17 cellular contexts compared by ENCODE assay signal in genomic region chr4:35166437-35166836, GRCh38.
A peak's percentile ranks its signal among the peaks of the same experiment; 100 is the strongest.
DNase-seq lines count a peak whose midpoint lies in the region; TF ChIP-seq lines count a peak whose summit lies in the region.
"Had no signal": no experiment of that assay in that cellular context is flagged by ENCODE, and none has a peak within 500 bp of the region (broad histone marks: within the 10 kb centered on the region; RNA-seq: fewer than 3 reads in every experiment).

No MANE protein-coding gene starts in this region.

- no peak overlapping the region for H3K4me3 Mint-ChIP-seq in MCF 10A (ENCODE audit: unreplicated experiment)
- H3K4me3 Mint-ChIP-seq: CD8-positive, alpha-beta memory T cell; IgD-negative memory B cell had no signal

- H3K9me3 Mint-ChIP-seq in MCF 10A (ENCODE audit: unreplicated experiment) = no peaks in the 10 kb centered on the region

- no peaks in the 10 kb centered on the region for H3K36me3 ChIP-seq in breast epithelium
- H3K36me3 ChIP-seq: BLaER1 had no signal

- intact Hi-C loops in MCF 10A (cut with micrococcal nuclease) = no loop called here
- intact Hi-C loops in breast epithelium (cut with DNase I; ENCODE audit: low total_unique reads) = no loop called here

- no peaks in the 10 kb centered on the region for H3K27me3 ChIP-seq in breast epithelium
- H3K27me3 ChIP-seq: BLaER1 had no signal

- no peak for TF ChIP-seq CTCF in MCF 10A (IDR thresholded peaks at IDR 0.05; ENCODE audit: unreplicated experiment)
- no peak for TF ChIP-seq CTCF in breast epithelium (IDR thresholded peaks at IDR 0.05)
- TF ChIP-seq CTCF in RWPE1 (conservative IDR thresholded peaks at IDR 0.05; ENCODE audit: low read depth) = no peak
- no peak for TF ChIP-seq CTCF in epithelial cell of esophagus (IDR thresholded peaks at IDR 0.05; ENCODE audit: insufficient read depth, low read depth, low read length, missing control alignments)

- POLR2A ChIA-PET in MCF 10A (lab: Yijun Ruan, JAX) = interaction anchor here (0.8 kb wide), 1 partner anchor 9 kb away, joined by 3 read pairs; no protein-coding TSS in a partner anchor
- POLR2A ChIA-PET in RWPE1 (lab: Yijun Ruan, JAX; ENCODE audit: low non-redundant PET) = no interaction called here

- no TSS peak for BruUV-seq in MCF 10A (replicated peaks; lab: Mats Ljungman, UMichigan)

- H3K9me3 ChIP-seq in breast epithelium = no peaks in the 10 kb centered on the region
- H3K9me3 ChIP-seq: BLaER1, Caco-2 had no signal

- no peaks in the 10 kb centered on the region for H3K36me3 Mint-ChIP-seq in MCF 10A (ENCODE audit: insufficient read depth, unreplicated experiment)
- H3K36me3 Mint-ChIP-seq: CD8-positive, alpha-beta memory T cell; IgD-negative memory B cell had no signal

- H3K27ac ChIP-seq in breast epithelium = no peak overlapping the region
- no peak overlapping the region for H3K27ac ChIP-seq in RWPE1
- H3K27ac ChIP-seq: BLaER1, GM23248 had no signal

- DNase-seq in MCF 10A (ENCODE audit: unreplicated experiment) (peak; percentile 83), breast epithelium (ENCODE audit: low spot score in 2 of 2) (no peak), RWPE1 (ENCODE audit: low spot score) (peak; percentile 19), epithelial cell of esophagus (ENCODE audit: low read depth) (peak; percentile 80), NCI-H748 treated with DMSO at 0.1 percent for 48 hours (lab: John Stamatoyannopoulos, UW) (no peak), NCI-H1694 treated with DMSO at 0.1 percent for 48 hours (lab: John Stamatoyannopoulos, UW) (no peak)
- no peak for DNase-seq in stimulated activated CD4-positive, alpha-beta T cell treated with anti-CD3 and anti-CD28 coated beads, Interleukin-2, amount 100 ng/mL, for 24 hours
- DNase-seq: 8988T; AML-193; Caco-2; CD8-positive, alpha-beta memory T cell; DND-41; GF-D8; GM23248; H7 had no signal

- H3K4me3 ChIP-seq in breast epithelium (no peak overlapping the region), epithelial cell of esophagus (ENCODE audit: low read length) (no peak overlapping the region)
- H3K4me3 ChIP-seq: BLaER1, GM23248 had no signal

- no peak for TF ChIP-seq POLR2A in breast epithelium (IDR thresholded peaks at IDR 0.05)

- H3K4me1 Mint-ChIP-seq in MCF 10A (ENCODE audit: insufficient read depth, unreplicated experiment) = peaks cover 10% of the 10 kb centered on the region
- H3K4me1 Mint-ChIP-seq: CD8-positive, alpha-beta memory T cell; IgD-negative memory B cell had no signal

- H3K27ac Mint-ChIP-seq in MCF 10A (ENCODE audit: low read depth, unreplicated experiment) = no peak overlapping the region
- H3K27ac Mint-ChIP-seq: CD8-positive, alpha-beta memory T cell; IgD-negative memory B cell had no signal

- no peaks in the 10 kb centered on the region for H3K4me1 ChIP-seq in breast epithelium
- H3K4me1 ChIP-seq: BLaER1, Caco-2 had no signal

- CTCF ChIA-PET in MCF 10A (lab: Yijun Ruan, JAX) (interaction anchor here (0.6 kb wide), 1 partner anchor 658 kb away, joined by 3 read pairs; no protein-coding TSS in a partner anchor), RWPE1 (lab: Yijun Ruan, JAX) (interaction anchor here (0.5 kb wide), 1 partner anchor 369 kb away, joined by 4 read pairs; no protein-coding TSS in a partner anchor)

- no peaks in the 10 kb centered on the region for H3K27me3 Mint-ChIP-seq in MCF 10A (ENCODE audit: insufficient read depth, unreplicated experiment)
- H3K27me3 Mint-ChIP-seq: CD8-positive, alpha-beta memory T cell; IgD-negative memory B cell had no signal

Comparison
In these comparisons a context has a peak if more than half of its experiments do, and no peak if none do; other contexts are left out.
1. DNase-seq: peak in MCF 10A (single experiment), RWPE1 (single experiment) and epithelial cell of esophagus (single experiment); none in breast epithelium (0 of 2), stimulated activated CD4-positive, alpha-beta T cell treated with anti-CD3 and anti-CD28 coated beads, Interleukin-2, amount 100 ng/mL, for 24 hours (0 of 2), NCI-H748 treated with DMSO at 0.1 percent for 48 hours (single experiment) and NCI-H1694 treated with DMSO at 0.1 percent for 48 hours (single experiment).